ENCODE assay signal across 24 cellular contexts in the genomic region with DNA sequence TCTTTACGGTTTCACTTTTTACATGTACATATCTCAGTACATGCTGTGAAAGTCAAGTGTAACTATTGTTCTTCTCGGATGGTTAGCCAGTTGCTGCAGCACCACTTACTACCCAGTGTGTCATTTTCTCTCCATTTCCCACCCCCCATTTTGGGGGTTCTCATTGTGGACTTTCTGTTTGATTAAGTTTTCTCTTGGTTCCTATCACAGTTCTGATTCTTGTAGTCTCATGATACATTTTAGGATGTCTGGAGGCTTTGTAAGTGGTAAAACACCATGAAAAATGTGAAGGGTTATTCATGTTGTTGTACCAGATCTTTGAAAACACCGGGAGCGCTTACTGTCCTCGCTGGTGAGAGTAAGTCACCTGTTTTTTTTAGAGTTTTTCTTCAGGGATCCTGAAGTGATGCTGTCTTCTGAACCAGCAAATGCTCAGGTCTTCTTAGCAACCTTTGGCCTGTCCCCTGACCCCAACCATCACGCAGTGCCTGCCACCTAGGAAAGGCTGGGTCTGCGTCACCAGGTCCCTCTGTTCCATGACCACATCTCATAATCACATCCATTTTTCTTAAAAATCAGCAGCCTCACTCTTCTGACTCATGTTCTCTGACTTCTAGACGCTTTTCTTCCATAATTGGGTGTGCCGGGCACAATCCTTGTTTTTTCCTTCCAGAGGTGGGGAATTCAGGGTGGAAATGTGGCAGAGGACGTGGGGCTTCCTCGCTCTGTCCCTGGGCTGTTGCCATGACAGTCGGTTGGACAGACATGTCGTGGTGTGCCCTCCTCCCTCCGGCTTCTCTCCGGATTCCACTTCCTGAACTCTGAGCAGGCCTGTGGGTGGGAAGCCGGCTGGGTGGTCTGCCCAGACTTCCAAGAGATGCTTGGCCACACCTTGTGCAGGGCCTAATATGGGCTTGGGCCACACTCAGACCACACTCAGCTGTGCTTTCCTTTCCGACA.
DNase-seq lines count a peak whose midpoint lies in the region; ATAC-seq and TF ChIP-seq lines count a peak whose summit lies in the region.
"Had no signal": no experiment of that assay in that cellular context is flagged by ENCODE, and none has a peak within 500 bp of the region (broad histone marks: within the 10 kb centered on the region; RNA-seq: fewer than 3 reads in every experiment).

No MANE protein-coding gene starts in this region.

- DNase-seq in SK-N-SH (no peak), SJCRH30 (peak; percentile 75 to 77), stomach (no peak), NCI-H2081 treated with DMSO at 0.1 percent for 48 hours (lab: John Stamatoyannopoulos, UW) (no peak), dedifferentiated amniotic fluid mesenchymal stem cell (ENCODE audit: extremely low spot score) (no peak)
- DNase-seq: anterior cingulate cortex; Calu3; caudate nucleus; dermis blood vessel endothelial cell; DMS79 treated with DMSO at 0.1 percent for 48 hours; GF-D8; KBM-7; left ventricle myocardium superior; midbrain; naive thymus-derived CD8-positive, alpha-beta T cell; NCI-H1417; NCI-H2029 treated with DMSO at 0.1 percent for 48 hours; NCI-H226; ovary; T-helper 17 cell had no signal

- no peaks in the 10 kb centered on the region for H3K9me2 ChIP-seq in SK-N-SH

- H2AFZ ChIP-seq in SK-N-SH (ENCODE audit: low read depth): no peak overlapping the region

- no peaks in the 10 kb centered on the region for H3K79me2 ChIP-seq in SK-N-SH (ENCODE audit: insufficient read depth)

- no peak for TF ChIP-seq POLR2A in gastroesophageal sphincter (IDR thresholded peaks at IDR 0.05)
- TF ChIP-seq POLR2A in stomach (IDR thresholded peaks at IDR 0.05): no peak

- WGBS in SK-N-SH (ENCODE audit: low lambda C conversion rate): 44% methylated on average over 17 of the region's 17 CpGs
- WGBS in gastroesophageal sphincter (ENCODE audit: low coverage in 1 of 2), 2 donors: 51 to 69% methylated on average over 11 to 15 of the region's 17 CpGs
- WGBS in stomach, 5 donors: 71 to 80% (median 72%) methylated on average over 17 of the region's 17 CpGs

- POLR2A ChIA-PET in SK-N-SH (lab: Yijun Ruan, JAX): no interaction called here

- TF ChIP-seq RAD21 in SK-N-SH (IDR thresholded peaks at IDR 0.05; ENCODE audit: low read length): no peak

- H3K27me3 ChIP-seq in SK-N-SH (ENCODE audit: insufficient read depth) (no peaks in the 10 kb centered on the region; the same call in 1 of the 2 replicates), SJCRH30 (no peaks in the 10 kb centered on the region), gastroesophageal sphincter (no peaks in the 10 kb centered on the region), stomach (no peaks in the 10 kb centered on the region)
- H3K27me3 ChIP-seq: ovary had no signal

- H3K9me3 ChIP-seq in SK-N-SH (no peaks in the 10 kb centered on the region), SJCRH30 (replicated peaks) (no peaks in the 10 kb centered on the region), gastroesophageal sphincter (no peaks in the 10 kb centered on the region), stomach (peaks cover 0 to 3% (median 1%) of the 10 kb centered on the region in 4 donors)
- H3K9me3 ChIP-seq: ovary had no signal

- intact Hi-C loops in stomach (cut with DNase I; ENCODE audit: low total_unique reads): no loop called here

- H3K4me2 ChIP-seq in SK-N-SH: 0 out of 2 replicates have a peak overlapping the region, but pooled peaks have one; percentile 11

- no peak for TF ChIP-seq EP300 in SK-N-SH (IDR thresholded peaks at IDR 0.05; ENCODE audit: borderline replicate concordance in 1 of 2, low read depth in 1 of 2, low read length in 1 of 2)
- no peak for TF ChIP-seq EP300 in gastroesophageal sphincter (IDR thresholded peaks at IDR 0.05)
- no peak for TF ChIP-seq EP300 in stomach (IDR thresholded peaks at IDR 0.05)

- ATAC-seq in SK-N-SH treated with all-trans-retinoic acid at 6 μM for 48 hours (no peak), gastroesophageal sphincter (no peak), GM18502 (IDR thresholded peaks at IDR 0.05; ENCODE audit: poor library complexity, unreplicated experiment) (no peak)
- ATAC-seq: left ventricle myocardium superior; naive thymus-derived CD8-positive, alpha-beta T cell; T-helper 17 cell had no signal

- H3K36me3 ChIP-seq in SK-N-SH (replicated peaks in 1 of 2; ENCODE audit: control insufficient read depth in 1 of 2, insufficient read depth in 2 of 2, low read length in 1 of 2): no peaks in the 10 kb centered on the region
- no peaks in the 10 kb centered on the region for H3K36me3 ChIP-seq in SJCRH30
- no peaks in the 10 kb centered on the region for H3K36me3 ChIP-seq in gastroesophageal sphincter
- no peaks in the 10 kb centered on the region for H3K36me3 ChIP-seq in stomach
- H3K36me3 ChIP-seq: ovary had no signal

- H3K9ac ChIP-seq in SK-N-SH: no peak overlapping the region

- H3K4me1 ChIP-seq in SK-N-SH (ENCODE audit: control insufficient read depth in 1 of 2, insufficient read depth in 2 of 2, low read depth in 1 of 2, low read length in 1 of 2) (no peaks in the 10 kb centered on the region), SJCRH30 (peaks cover 13% of the 10 kb centered on the region), gastroesophageal sphincter (peaks cover 0 to 40% (median 4%) of the 10 kb centered on the region in 3 donors), stomach (peaks cover 0 to 24% (median 0%) of the 10 kb centered on the region in 4 donors)

- no peak overlapping the region for H3K27ac ChIP-seq in SK-N-SH (ENCODE audit: low read depth in 2 of 2, low read length in 1 of 2)
- peak overlapping the region; percentile 29; the same call in 1 of the 2 replicates for H3K27ac ChIP-seq in SJCRH30
- H3K27ac ChIP-seq in gastroesophageal sphincter: peak overlapping the region in 3 of 4 donors; percentile 9 to 52 (median 40)
- H3K27ac ChIP-seq in stomach: peak overlapping the region in 4 of 5 donors; percentile 11 to 49 (median 30)
- H3K27ac ChIP-seq: 22Rv1, ovary had no signal

- H3K4me3 ChIP-seq in SK-N-SH (ENCODE audit: low read depth in 2 of 2, low read length in 1 of 2) (0 out of 4 replicates have a peak overlapping the region, but pooled peaks of 1 of the 2 experiments have one; percentile 19), SJCRH30 (peak overlapping the region; percentile 4; the same call in 1 of the 2 replicates), gastroesophageal sphincter (no peak overlapping the region), stomach (no peak overlapping the region)
- H3K4me3 ChIP-seq: ovary had no signal

- CTCF ChIA-PET in SK-N-SH (lab: Yijun Ruan, JAX): no interaction called here

- H4K20me1 ChIP-seq in SK-N-SH (ENCODE audit: insufficient read depth): no peaks in the 10 kb centered on the region

- no peaks in the 10 kb centered on the region for H3F3A ChIP-seq in SK-N-SH (replicated peaks; ENCODE audit: insufficient read depth)

- TF ChIP-seq CTCF in SK-N-SH (IDR thresholded peaks at IDR 0.05) (no peak), gastroesophageal sphincter (IDR thresholded peaks at IDR 0.05) (no peak), stomach (IDR thresholded peaks at IDR 0.05) (no peak)

TF ChIP-seq in SK-N-SH, 30 proteins besides CTCF, POLR2A, EP300 and RAD21:
- TF ChIP-seq NFIC (IDR thresholded peaks at IDR 0.05; ENCODE audit: borderline replicate concordance): no peak
- no peak for TF ChIP-seq FOXJ3 (CRISPR knock-in tag; IDR thresholded peaks at IDR 0.05)
- TF ChIP-seq JUND (IDR thresholded peaks at IDR 0.05): no peak
- TF ChIP-seq TEAD4 (IDR thresholded peaks at IDR 0.05; ENCODE audit: borderline replicate concordance, insufficient read depth): no peak
- no peak for TF ChIP-seq FOSL2 (IDR thresholded peaks at IDR 0.05; ENCODE audit: borderline replicate concordance, low read depth)
- TF ChIP-seq GATA2 (CRISPR knock-in tag; IDR thresholded peaks at IDR 0.05): no peak
- TF ChIP-seq, protein P1, sequence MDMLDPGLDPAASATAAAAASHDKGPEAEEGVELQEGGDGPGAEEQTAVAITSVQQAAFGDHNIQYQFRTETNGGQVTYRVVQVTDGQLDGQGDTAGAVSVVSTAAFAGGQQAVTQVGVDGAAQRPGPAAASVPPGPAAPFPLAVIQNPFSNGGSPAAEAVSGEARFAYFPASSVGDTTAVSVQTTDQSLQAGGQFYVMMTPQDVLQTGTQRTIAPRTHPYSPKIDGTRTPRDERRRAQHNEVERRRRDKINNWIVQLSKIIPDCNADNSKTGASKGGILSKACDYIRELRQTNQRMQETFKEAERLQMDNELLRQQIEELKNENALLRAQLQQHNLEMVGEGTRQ (IDR thresholded peaks at IDR 0.05; ENCODE audit: borderline replicate concordance, low read depth, low read length): no peak

TF ChIP-seq in SK-N-SH treated with all-trans-retinoic acid at 6 μM for 48 hours, 23 proteins besides CTCF, POLR2A, EP300 and RAD21:
- TF ChIP-seq CSDC2 (CRISPR knock-in tag; IDR thresholded peaks at IDR 0.05) (no peak), ZNF70 (CRISPR knock-in tag; IDR thresholded peaks at IDR 0.05) (no peak), GLIS3 (CRISPR knock-in tag; IDR thresholded peaks at IDR 0.05) (no peak), ZC3H10 (CRISPR knock-in tag; IDR thresholded peaks at IDR 0.05) (no peak), ZNF565 (CRISPR knock-in tag; conservative IDR thresholded peaks at IDR 0.05; ENCODE audit: low read depth) (no peak), ZFP3 (CRISPR knock-in tag; IDR thresholded peaks at IDR 0.05) (no peak)
- TF ChIP-seq, protein P2, sequence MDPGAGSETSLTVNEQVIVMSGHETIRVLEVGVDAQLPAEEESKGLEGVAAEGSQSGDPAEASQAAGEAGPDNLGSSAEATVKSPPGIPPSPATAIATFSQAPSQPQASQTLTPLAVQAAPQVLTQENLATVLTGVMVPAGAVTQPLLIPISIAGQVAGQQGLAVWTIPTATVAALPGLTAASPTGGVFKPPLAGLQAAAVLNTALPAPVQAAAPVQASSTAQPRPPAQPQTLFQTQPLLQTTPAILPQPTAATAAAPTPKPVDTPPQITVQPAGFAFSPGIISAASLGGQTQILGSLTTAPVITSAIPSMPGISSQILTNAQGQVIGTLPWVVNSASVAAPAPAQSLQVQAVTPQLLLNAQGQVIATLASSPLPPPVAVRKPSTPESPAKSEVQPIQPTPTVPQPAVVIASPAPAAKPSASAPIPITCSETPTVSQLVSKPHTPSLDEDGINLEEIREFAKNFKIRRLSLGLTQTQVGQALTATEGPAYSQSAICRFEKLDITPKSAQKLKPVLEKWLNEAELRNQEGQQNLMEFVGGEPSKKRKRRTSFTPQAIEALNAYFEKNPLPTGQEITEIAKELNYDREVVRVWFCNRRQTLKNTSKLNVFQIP (CRISPR knock-in tag; IDR thresholded peaks at IDR 0.05; ENCODE audit: borderline replicate concordance, low read depth): no peak

Comparison
In these comparisons a context has a peak if more than half of its experiments do, and no peak if none do; other contexts are left out.
1. DNase-seq: peak in SJCRH30 (2 of 2); none in SK-N-SH (single experiment), stomach (single experiment), NCI-H2081 treated with DMSO at 0.1 percent for 48 hours (single experiment) and dedifferentiated amniotic fluid mesenchymal stem cell (single experiment).
2. H3K27ac ChIP-seq: peak in SJCRH30 (single experiment), gastroesophageal sphincter (3 of 4) and stomach (4 of 5); none in SK-N-SH (0 of 2).